9 cellular contexts compared by ENCODE assay signal in the genomic region with DNA sequence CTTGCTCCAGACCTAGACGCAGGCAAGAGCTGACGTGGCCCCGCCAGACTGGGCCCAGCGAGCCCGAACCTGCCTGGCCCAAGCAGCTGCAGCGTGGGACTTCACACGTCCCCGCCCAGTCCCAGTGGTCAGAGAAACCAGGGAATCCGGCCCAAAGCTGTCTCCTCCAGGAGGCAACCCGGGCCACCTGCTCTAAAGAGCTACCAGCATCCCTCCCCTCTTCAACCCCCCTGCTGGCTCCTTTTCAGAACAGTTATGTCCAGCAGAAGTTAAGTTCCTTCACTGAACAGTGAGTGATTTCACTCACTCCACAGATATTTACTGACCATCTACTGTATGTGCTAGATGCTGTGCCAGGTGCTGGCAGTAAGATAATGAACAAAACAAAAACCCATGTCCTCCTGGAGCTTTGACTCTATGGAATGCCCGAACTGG. TPM values are rescaled to one million over a fixed set of nuclear protein-coding genes. Genes with fewer than 3 reads are reported as not detected.
DNase-seq lines count a peak whose midpoint lies in the region; ATAC-seq, FAIRE-seq and TF ChIP-seq lines count a peak whose summit lies in the region.
"Had no signal": no experiment of that assay in that cellular context is flagged by ENCODE, and none has a peak within 500 bp of the region (broad histone marks: within the 10 kb centered on the region; RNA-seq: fewer than 3 reads in every experiment).

No MANE protein-coding gene starts in this region.

- WGBS in right cardiac atrium = 72% methylated on average over 11 of the region's 11 CpGs

- H3K27ac Mint-ChIP-seq in endothelial cell (ENCODE audit: unreplicated experiment) = no peak overlapping the region
- H3K27ac Mint-ChIP-seq in naive thymus-derived CD8-positive, alpha-beta T cell = peak overlapping the region in 3 of 10 donors; percentile 24 to 60 (median 59)
- H3K27ac Mint-ChIP-seq in activated CD8-positive, alpha-beta T cell treated with anti-CD3 and anti-CD28 coated beads for 36 hours = no peak overlapping the region

- H3K4me1 ChIP-seq in right cardiac atrium (ENCODE audit: control insufficient read depth, insufficient read depth, low read length) (no peaks in the 10 kb centered on the region), right atrium auricular region (peaks cover 0 to 53% of the 10 kb centered on the region in 2 donors), vagina (peaks cover 68% of the 10 kb centered on the region)

- H3K4me1 Mint-ChIP-seq in endothelial cell (ENCODE audit: unreplicated experiment) = peaks cover 38% of the 10 kb centered on the region
- H3K4me1 Mint-ChIP-seq in naive thymus-derived CD8-positive, alpha-beta T cell = peaks cover 22 to 39% (median 34%) of the 10 kb centered on the region in 4 donors
- H3K4me1 Mint-ChIP-seq in activated CD8-positive, alpha-beta T cell treated with anti-CD3 and anti-CD28 coated beads for 36 hours (ENCODE audit: low read depth) = peaks cover 33% of the 10 kb centered on the region

- DNase-seq in right cardiac atrium = peak in 2 of 3 donors; percentile 21 to 62
- no peak for DNase-seq in right atrium auricular region (ENCODE audit: low spot score)
- no peak for DNase-seq in endothelial cell (ENCODE audit: low spot score)
- DNase-seq in naive thymus-derived CD8-positive, alpha-beta T cell = no peak
- DNase-seq in vagina (ENCODE audit: extremely low spot score in 2 of 2) = no peak
- DNase-seq in activated CD8-positive, alpha-beta T cell treated with anti-CD3 and anti-CD28 coated beads for 36 hours = no peak
- DNase-seq in hippocampal formation (lab: John Stamatoyannopoulos, UW) = no peak
- no peak for DNase-seq in frontal cortex (ENCODE audit: low spot score in 2 of 2)
- DNase-seq: NCI-H2029 treated with DMSO at 0.1 percent for 48 hours had no signal

- H3K9me3 ChIP-seq in right cardiac atrium (ENCODE audit: control insufficient read depth, low read length) (no peaks in the 10 kb centered on the region), right atrium auricular region (no peaks in the 10 kb centered on the region), vagina (no peaks in the 10 kb centered on the region)

- H3K36me3 ChIP-seq in right atrium auricular region (no peaks in the 10 kb centered on the region), vagina (no peaks in the 10 kb centered on the region)

- no peak for FAIRE-seq in frontal cortex (lab: Jason Lieb, UNC)

- CTCF ChIA-PET in activated CD8-positive, alpha-beta T cell treated with anti-CD3 and anti-CD28 coated beads for 36 hours (lab: Charles Lee) = interaction anchor here (1.6 to 1.8 kb wide), 2 partner anchors 34 to 41 kb away, joined by 4 to 10 read pairs; no protein-coding TSS in a partner anchor

- no peak overlapping the region for H3K27ac ChIP-seq in right cardiac atrium (ENCODE audit: low read length)
- H3K27ac ChIP-seq in right atrium auricular region = peak overlapping the region in 1 of 2 donors; percentile 91
- H3K27ac ChIP-seq in vagina = peak overlapping the region; percentile 92

- TF ChIP-seq POLR2A in vagina (IDR thresholded peaks at IDR 0.05) = no peak

- TF ChIP-seq CTCF in right atrium auricular region (IDR thresholded peaks at IDR 0.05) (no peak), endothelial cell (IDR thresholded peaks at IDR 0.05; ENCODE audit: unreplicated experiment) (no peak), vagina (IDR thresholded peaks at IDR 0.05) (no peak)
- no peak for TF ChIP-seq CTCF in activated CD8-positive, alpha-beta T cell treated with anti-CD3 and anti-CD28 coated beads for 36 hours (IDR thresholded peaks at IDR 0.05)

- no peak for ATAC-seq in right cardiac atrium
- ATAC-seq in naive thymus-derived CD8-positive, alpha-beta T cell = no peak
- ATAC-seq in activated CD8-positive, alpha-beta T cell treated with anti-CD3 and anti-CD28 coated beads for 36 hours = no peak

- POLR2A ChIA-PET in naive thymus-derived CD8-positive, alpha-beta T cell (lab: Charles Lee) = interaction anchor here (0.6 to 1.8 kb wide), 4 partner anchors 10 to 491 kb away, joined by 3 to 6 read pairs (median 4); partner anchors contain the start of gene SLC50A1
- POLR2A ChIA-PET in activated CD8-positive, alpha-beta T cell treated with anti-CD3 and anti-CD28 coated beads for 36 hours (lab: Charles Lee) = no interaction called here

- peak overlapping the region; percentile 86 for H3K4me3 Mint-ChIP-seq in endothelial cell (ENCODE audit: unreplicated experiment)
- H3K4me3 Mint-ChIP-seq in naive thymus-derived CD8-positive, alpha-beta T cell = peak overlapping the region in 9 of 10 donors; percentile 15 to 84 (median 39)
- H3K4me3 Mint-ChIP-seq in activated CD8-positive, alpha-beta T cell treated with anti-CD3 and anti-CD28 coated beads for 36 hours = no peak overlapping the region

- intact Hi-C loops in right cardiac atrium (cut with DNase I) = loop anchor here in 3 of 4 donors (5.0 kb wide), 2 partner anchors 33 to 42 kb away; no protein-coding TSS in a partner anchor
- intact Hi-C loops in vagina (cut with DNase I) = no loop called here
- intact Hi-C loops in activated CD8-positive, alpha-beta T cell treated with anti-CD3 and anti-CD28 coated beads for 36 hours (cut with micrococcal nuclease) = no loop called here

- H3K27me3 ChIP-seq in right cardiac atrium (ENCODE audit: control insufficient read depth, insufficient read depth) = no peaks in the 10 kb centered on the region
- H3K27me3 ChIP-seq in right atrium auricular region = no peaks in the 10 kb centered on the region
- no peaks in the 10 kb centered on the region for H3K27me3 ChIP-seq in vagina

- H3K9me3 Mint-ChIP-seq in endothelial cell (ENCODE audit: unreplicated experiment) = no peaks in the 10 kb centered on the region
- no peaks in the 10 kb centered on the region for H3K9me3 Mint-ChIP-seq in naive thymus-derived CD8-positive, alpha-beta T cell
- H3K9me3 Mint-ChIP-seq in activated CD8-positive, alpha-beta T cell treated with anti-CD3 and anti-CD28 coated beads for 36 hours = no peaks in the 10 kb centered on the region

- peaks cover 23% of the 10 kb centered on the region for H3K36me3 Mint-ChIP-seq in endothelial cell (ENCODE audit: low read depth, unreplicated experiment)
- no peaks in the 10 kb centered on the region for H3K36me3 Mint-ChIP-seq in naive thymus-derived CD8-positive, alpha-beta T cell
- H3K36me3 Mint-ChIP-seq in activated CD8-positive, alpha-beta T cell treated with anti-CD3 and anti-CD28 coated beads for 36 hours (ENCODE audit: low read depth) = no peaks in the 10 kb centered on the region

- H3K4me3 ChIP-seq in right cardiac atrium (ENCODE audit: low read length) = no peak overlapping the region
- H3K4me3 ChIP-seq in right atrium auricular region = peak overlapping the region in 1 of 2 donors; percentile 79
- H3K4me3 ChIP-seq in vagina = no peak overlapping the region

- peaks cover 18% of the 10 kb centered on the region for H3K27me3 Mint-ChIP-seq in endothelial cell (ENCODE audit: unreplicated experiment)
- H3K27me3 Mint-ChIP-seq in naive thymus-derived CD8-positive, alpha-beta T cell = peaks cover 0 to 12% (median 2%) of the 10 kb centered on the region in 5 donors
- peaks cover 21% of the 10 kb centered on the region for H3K27me3 Mint-ChIP-seq in activated CD8-positive, alpha-beta T cell treated with anti-CD3 and anti-CD28 coated beads for 36 hours

RNA-seq across cellular contexts. Expression of gene EFNA1, which starts 2.1 kb away (rescaled TPM):
- 10 to 100 TPM; 25.4 to 41.4 (median 36.4) TPM for total RNA-seq in right cardiac atrium
- 28.8 TPM for polyA plus RNA-seq in right cardiac atrium
- total RNA-seq in right atrium auricular region = 10 to 100 TPM; 24.8 to 41.4 TPM
- total RNA-seq in endothelial cell (ENCODE audit: unreplicated experiment) = 413 TPM
- 1 to 10 TPM; 8.5 to 8.6 TPM for total RNA-seq in naive thymus-derived CD8-positive, alpha-beta T cell
- polyA plus RNA-seq in naive thymus-derived CD8-positive, alpha-beta T cell = 10 to 100 TPM in 1 of 3 donors, 1 to 10 TPM in 2; 2.9 to 12.0 (median 7.7) TPM
- total RNA-seq in vagina = 57.9 TPM
- under 1 TPM; 0.59 to 0.60 TPM for total RNA-seq in activated CD8-positive, alpha-beta T cell treated with anti-CD3 and anti-CD28 coated beads for 36 hours
- 4.1 TPM for total RNA-seq in frontal cortex

RNA-seq across cellular contexts. Expression of gene SLC50A1, which starts 10.1 kb away (rescaled TPM):
- 10 to 100 TPM in 2 of 4 donors, 1 to 10 TPM in 2; 8.1 to 10.1 (median 9.3) TPM for total RNA-seq in right cardiac atrium
- polyA plus RNA-seq in right cardiac atrium = 13.6 TPM
- 1 to 10 TPM; 3.7 to 10.0 TPM for total RNA-seq in right atrium auricular region
- total RNA-seq in endothelial cell (ENCODE audit: unreplicated experiment) = 43.9 TPM
- total RNA-seq in naive thymus-derived CD8-positive, alpha-beta T cell = 10 to 100 TPM; 26.7 to 26.9 TPM
- polyA plus RNA-seq in naive thymus-derived CD8-positive, alpha-beta T cell = 10 to 100 TPM; 50.3 to 72.7 (median 62.3) TPM
- 11.8 TPM for total RNA-seq in vagina
- total RNA-seq in activated CD8-positive, alpha-beta T cell treated with anti-CD3 and anti-CD28 coated beads for 36 hours = 10 to 100 TPM; 59.7 to 64.0 TPM
- 4.9 TPM for total RNA-seq in frontal cortex

RNA-seq across cellular contexts. Expression of gene DPM3, which starts 14.8 kb away (rescaled TPM):
- total RNA-seq in right cardiac atrium (10 to 100 TPM; 71.2 to 81.6 (median 74.6) TPM), right atrium auricular region (10 to 100 TPM; 46.5 to 47.8 TPM), endothelial cell (ENCODE audit: unreplicated experiment) (39.2 TPM), vagina (114 TPM), frontal cortex (15.1 TPM)
- 186 TPM for polyA plus RNA-seq in right cardiac atrium
- 10 to 100 TPM; 45.2 to 59.8 TPM for total RNA-seq in naive thymus-derived CD8-positive, alpha-beta T cell
- polyA plus RNA-seq in naive thymus-derived CD8-positive, alpha-beta T cell = 100 to 1,000 TPM; 103 to 159 (median 159) TPM
- 10 to 100 TPM; 37.1 to 38.1 TPM for total RNA-seq in activated CD8-positive, alpha-beta T cell treated with anti-CD3 and anti-CD28 coated beads for 36 hours

RNA-seq across cellular contexts. Expression of gene EFNA3, which starts 46.9 kb away (rescaled TPM):
- 1 to 10 TPM in 3 of 4 donors, under 1 TPM in 1; 0.78 to 1.9 (median 1.2) TPM for total RNA-seq in right cardiac atrium
- 1.1 TPM for polyA plus RNA-seq in right cardiac atrium
- total RNA-seq in right atrium auricular region = 1 to 10 TPM in 1 of 2 donors, not detected in 1; 3.2 TPM
- 9.6 TPM for total RNA-seq in endothelial cell (ENCODE audit: unreplicated experiment)
- total RNA-seq in naive thymus-derived CD8-positive, alpha-beta T cell = 1 to 10 TPM in 1 of 2 experiments, under 1 TPM in 1; 0.88 to 1.2 TPM
- polyA plus RNA-seq in naive thymus-derived CD8-positive, alpha-beta T cell = 1 to 10 TPM in 1 of 3 donors, under 1 TPM in 2; 0.53 to 1.3 (median 0.56) TPM
- 22.3 TPM for total RNA-seq in vagina
- total RNA-seq in activated CD8-positive, alpha-beta T cell treated with anti-CD3 and anti-CD28 coated beads for 36 hours = 1 to 10 TPM; 5.1 to 8.6 TPM
- total RNA-seq in frontal cortex = 9.8 TPM

RNA-seq across cellular contexts. Expression of gene KRTCAP2, which starts 47.6 kb away (rescaled TPM):
- total RNA-seq in right cardiac atrium = 100 to 1,000 TPM; 122 to 150 (median 130) TPM
- polyA plus RNA-seq in right cardiac atrium = 217 TPM
- 100 to 1,000 TPM; 124 to 147 TPM for total RNA-seq in right atrium auricular region
- 173 TPM for total RNA-seq in endothelial cell (ENCODE audit: unreplicated experiment)
- total RNA-seq in naive thymus-derived CD8-positive, alpha-beta T cell = 100 to 1,000 TPM; 148 to 152 TPM
- polyA plus RNA-seq in naive thymus-derived CD8-positive, alpha-beta T cell = 100 to 1,000 TPM; 453 to 495 (median 490) TPM
- total RNA-seq in vagina = 117 TPM
- 100 to 1,000 TPM; 124 to 125 TPM for total RNA-seq in activated CD8-positive, alpha-beta T cell treated with anti-CD3 and anti-CD28 coated beads for 36 hours
- 74.6 TPM for total RNA-seq in frontal cortex

Comparison
In these comparisons a context has a peak if more than half of its experiments do, and no peak if none do; other contexts are left out.
1. DNase-seq: peak in right cardiac atrium (2 of 3); none in right atrium auricular region (single experiment), endothelial cell (single experiment), naive thymus-derived CD8-positive, alpha-beta T cell (0 of 10), vagina (0 of 2), activated CD8-positive, alpha-beta T cell treated with anti-CD3 and anti-CD28 coated beads for 36 hours (single experiment), hippocampal formation (0 of 2) and frontal cortex (0 of 2).
2. intact Hi-C loops: an anchor here in right cardiac atrium (5.0 kb wide); none called in vagina and activated CD8-positive, alpha-beta T cell treated with anti-CD3 and anti-CD28 coated beads for 36 hours.